ENCODE assay signal across 8 cellular contexts in the genomic region with DNA sequence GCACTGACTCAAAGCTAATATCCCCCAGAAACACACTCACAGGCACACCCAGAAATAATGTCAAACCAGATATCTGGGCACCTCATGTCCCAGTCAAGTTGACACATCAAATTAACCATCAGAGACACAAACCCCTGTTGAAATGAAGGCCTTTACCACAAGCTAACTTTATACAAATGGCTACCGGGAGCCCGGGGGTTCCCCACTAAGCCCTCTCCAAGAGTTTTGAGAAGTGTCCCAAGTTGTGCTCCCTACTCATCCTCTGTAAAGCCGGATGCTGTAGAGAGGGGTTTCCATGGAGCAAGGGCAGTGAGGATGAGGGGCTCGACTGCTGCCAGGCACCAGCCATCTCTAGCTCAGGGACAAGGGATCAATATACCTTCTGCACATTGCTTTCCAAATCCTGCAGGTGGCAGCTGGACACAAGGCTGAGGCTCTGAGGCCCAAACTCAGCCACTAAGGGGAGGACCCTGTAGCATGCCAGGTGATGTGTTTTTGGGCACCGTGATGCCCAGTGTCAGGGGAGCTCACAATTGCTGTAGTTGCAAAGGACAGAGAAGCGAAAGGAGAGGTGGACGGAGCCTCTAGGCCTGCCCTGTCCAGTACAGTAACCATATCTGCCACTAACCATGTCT.
DNase-seq lines count a peak whose midpoint lies in the region; ATAC-seq and TF ChIP-seq lines count a peak whose summit lies in the region.

No MANE protein-coding gene starts in this region.

- no peaks in the 10 kb centered on the region for H3K27me3 ChIP-seq in tibial nerve

- no peaks in the 10 kb centered on the region for H3K9me3 Mint-ChIP-seq in HFFc6

- H3K4me3 Mint-ChIP-seq in HFFc6: no peak overlapping the region

- ATAC-seq in left lobe of liver: peak; percentile 86

- peaks cover 23% of the 10 kb centered on the region for H3K4me1 Mint-ChIP-seq in HFFc6 (ENCODE audit: low read depth)

- peaks cover 0 to 3% (median 0%) of the 10 kb centered on the region in 4 donors for H3K9me3 ChIP-seq in tibial nerve

- no peaks in the 10 kb centered on the region for H3K36me3 Mint-ChIP-seq in HFFc6 (ENCODE audit: low read depth)

- no peak overlapping the region for H3K4me3 ChIP-seq in tibial nerve

- H3K27me3 Mint-ChIP-seq in HFFc6 (ENCODE audit: insufficient read depth): peaks cover 9% of the 10 kb centered on the region

- no peak overlapping the region for H3K27ac Mint-ChIP-seq in HFFc6

- H3K4me1 ChIP-seq in tibial nerve: no peaks in the 10 kb centered on the region

- H3K36me3 ChIP-seq in tibial nerve: no peaks in the 10 kb centered on the region

- 72 to 79% methylated on average over 7 of the region's 7 CpGs for WGBS in tibial nerve, 2 donors

- TF ChIP-seq CTCF in HFFc6 (IDR thresholded peaks at IDR 0.05) (peak; percentile 55), VCaP (conservative IDR thresholded peaks at IDR 0.05) (peak; percentile 79), tibial nerve (IDR thresholded peaks at IDR 0.05) (peak in 1 of 5 experiments; percentile 30)

- no peak for TF ChIP-seq EP300 in tibial nerve (IDR thresholded peaks at IDR 0.05)

- TF ChIP-seq POLR2A in tibial nerve (IDR thresholded peaks at IDR 0.05): no peak

- DNase-seq in DMS114 treated with DMSO at 0.1 percent for 48 hours (lab: John Stamatoyannopoulos, UW; ENCODE audit: unreplicated experiment) (peak; percentile 20), HFFc6 (peak; percentile 20), left lobe of liver (ENCODE audit: low spot score) (no peak), SIG-M5 treated with dmso at 0.1 percent for 504 hours (lab: John Stamatoyannopoulos, UW; ENCODE audit: unreplicated experiment) (no peak), NCI-H510A (lab: John Stamatoyannopoulos, UW) (no peak), tibial nerve (ENCODE audit: low spot score in 2 of 2) (no peak), middle frontal gyrus (ENCODE audit: extremely low spot score, low spot score) (no peak)

- H3K27ac ChIP-seq in VCaP (no peak overlapping the region), tibial nerve (no peak overlapping the region)

Comparison
In these comparisons a context has a peak if more than half of its experiments do, and no peak if none do; other contexts are left out.
1. DNase-seq: peak in DMS114 treated with DMSO at 0.1 percent for 48 hours (single experiment) and HFFc6 (single experiment); none in left lobe of liver (single experiment), SIG-M5 treated with dmso at 0.1 percent for 504 hours (single experiment), NCI-H510A (single experiment), tibial nerve (0 of 2) and middle frontal gyrus (single experiment).